Comparison of ENCODE assay signal across 9 cellular contexts in the genomic region with DNA sequence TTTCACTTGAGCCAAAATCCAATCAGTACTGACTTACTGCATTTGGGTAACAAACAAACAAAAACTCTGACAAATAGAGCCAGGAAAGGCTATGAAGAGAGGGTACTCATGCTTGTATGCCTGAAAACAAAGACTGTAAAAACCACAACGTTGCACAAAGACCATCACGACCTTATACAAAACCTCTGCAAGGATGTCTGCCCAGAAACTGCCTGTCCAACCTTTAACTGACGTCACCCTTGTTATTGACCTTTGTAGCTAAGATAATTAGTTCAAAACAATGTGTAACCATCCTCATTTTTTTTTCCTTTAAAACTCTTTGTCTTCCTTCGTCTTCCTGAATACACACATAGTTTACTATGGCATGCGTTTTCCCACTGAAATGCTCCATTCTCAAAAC. TPM values are rescaled to one million over a fixed set of nuclear protein-coding genes. Genes with fewer than 3 reads are reported as not detected.
DNase-seq lines count a peak whose midpoint lies in the region; ATAC-seq and TF ChIP-seq lines count a peak whose summit lies in the region.
"Had no signal": no experiment of that assay in that cellular context is flagged by ENCODE, and none has a peak within 500 bp of the region (broad histone marks: within the 10 kb centered on the region; RNA-seq: fewer than 3 reads in every experiment).

No MANE protein-coding gene starts in this region.

- H3K4me3 ChIP-seq in tibial artery: no peak overlapping the region

- H3K36me3 ChIP-seq in tibial artery: no peaks in the 10 kb centered on the region

- peak overlapping the region; percentile 90 for H3K27ac Mint-ChIP-seq in activated naive CD4-positive, alpha-beta T cell treated with anti-CD3 and anti-CD28 coated beads, Interleukin-2, amount 50 U/mL, for 24 hours
- H3K27ac Mint-ChIP-seq in activated naive CD8-positive, alpha-beta T cell: peak overlapping the region; percentile 95

- intact Hi-C loops in left colon (cut with DNase I, micrococcal nuclease): no loop called here
- intact Hi-C loops in tibial artery (cut with DNase I; ENCODE audit: low total_unique reads): no loop called here

- ATAC-seq in left colon: peak; percentile 13
- no peak for ATAC-seq in GM19463 (IDR thresholded peaks at IDR 0.05; ENCODE audit: unreplicated experiment)

- H3K4me3 Mint-ChIP-seq in activated naive CD4-positive, alpha-beta T cell treated with anti-CD3 and anti-CD28 coated beads, Interleukin-2, amount 50 U/mL, for 24 hours: peak overlapping the region; percentile 99
- H3K4me3 Mint-ChIP-seq in activated naive CD8-positive, alpha-beta T cell: peak overlapping the region; percentile 99

- H3K4me1 ChIP-seq in tibial artery: peaks cover 0 to 26% (median 11%) of the 10 kb centered on the region in 4 donors

- H3K27me3 Mint-ChIP-seq in activated naive CD4-positive, alpha-beta T cell treated with anti-CD3 and anti-CD28 coated beads, Interleukin-2, amount 50 U/mL, for 24 hours: no peaks in the 10 kb centered on the region
- no peaks in the 10 kb centered on the region for H3K27me3 Mint-ChIP-seq in activated naive CD8-positive, alpha-beta T cell

- H3K9me3 Mint-ChIP-seq in activated naive CD4-positive, alpha-beta T cell treated with anti-CD3 and anti-CD28 coated beads, Interleukin-2, amount 50 U/mL, for 24 hours: no peaks in the 10 kb centered on the region
- no peaks in the 10 kb centered on the region for H3K9me3 Mint-ChIP-seq in activated naive CD8-positive, alpha-beta T cell (ENCODE audit: low read depth)

- peaks cover 26% of the 10 kb centered on the region for H3K4me1 Mint-ChIP-seq in activated naive CD4-positive, alpha-beta T cell treated with anti-CD3 and anti-CD28 coated beads, Interleukin-2, amount 50 U/mL, for 24 hours
- H3K4me1 Mint-ChIP-seq in activated naive CD8-positive, alpha-beta T cell (ENCODE audit: low read depth): peaks cover 24% of the 10 kb centered on the region

- peak overlapping the region; percentile 96 to 98 for H3K27ac ChIP-seq in tibial artery

- H3K9me3 ChIP-seq in tibial artery: no peaks in the 10 kb centered on the region

- no peak for DNase-seq in activated naive CD4-positive, alpha-beta T cell (lab: John Stamatoyannopoulos, UW)
- no peak for DNase-seq in left colon
- no peak for DNase-seq in tibial artery
- DNase-seq in T1000 (lab: John Stamatoyannopoulos, UW): no peak
- no peak for DNase-seq in effector CD8-positive, alpha-beta T cell (lab: John Stamatoyannopoulos, UW)

- TF ChIP-seq CTCF in tibial artery (IDR thresholded peaks at IDR 0.05): no peak

- H3K27me3 ChIP-seq in tibial artery: no peaks in the 10 kb centered on the region

- peaks cover 13% of the 10 kb centered on the region for H3K36me3 Mint-ChIP-seq in activated naive CD4-positive, alpha-beta T cell treated with anti-CD3 and anti-CD28 coated beads, Interleukin-2, amount 50 U/mL, for 24 hours
- peaks cover 14% of the 10 kb centered on the region for H3K36me3 Mint-ChIP-seq in activated naive CD8-positive, alpha-beta T cell

RNA-seq across cellular contexts. Expression of a gene that starts 0.8 kb away (rescaled TPM):
- 10 to 100 TPM; 37.1 to 40.0 TPM for total RNA-seq in left colon

RNA-seq across cellular contexts. Expression of a gene that starts 18.0 kb away (rescaled TPM):
- 10 to 100 TPM; 18.3 to 23.1 TPM for total RNA-seq in left colon

RNA-seq across cellular contexts. Expression of a gene that starts 20.2 kb away (rescaled TPM):
- total RNA-seq in left colon: 1 to 10 TPM; 3.8 to 4.3 TPM

RNA-seq across cellular contexts. Expression of a gene that starts 37.4 kb away (rescaled TPM):
- total RNA-seq in left colon: 10 to 100 TPM; 32.1 to 39.1 TPM

RNA-seq across cellular contexts. Expression of a gene that starts 38.6 kb away (rescaled TPM):
- total RNA-seq in left colon: 1 to 10 TPM; 1.9 to 3.2 TPM
- total RNA-seq: SK-MEL-5 had no signal
